Comparison of ENCODE assay signal across 23 cellular contexts in the genomic region with DNA sequence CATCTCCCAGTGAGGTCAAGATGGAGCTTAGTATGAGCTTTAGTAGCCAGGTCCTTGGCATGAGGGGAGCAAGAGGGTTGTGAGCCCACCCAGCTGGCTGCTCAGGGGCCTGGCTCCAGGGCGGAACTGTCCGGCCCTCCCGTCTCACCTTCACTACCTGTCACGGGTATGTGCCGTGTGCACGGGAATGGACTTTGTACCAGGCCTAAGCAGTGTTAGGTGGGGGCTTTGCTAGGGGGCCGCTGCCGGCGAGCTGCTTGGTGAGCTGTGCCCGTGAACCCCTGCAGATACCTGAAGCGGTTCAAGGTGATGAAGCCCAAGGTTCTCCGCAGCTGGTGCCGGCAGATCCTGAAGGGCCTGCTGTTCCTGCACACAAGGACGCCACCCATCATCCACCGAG. TPM values are rescaled to one million over a fixed set of nuclear protein-coding genes. Genes with fewer than 3 reads are reported as not detected.
"Had no signal": no experiment of that assay in that cellular context is flagged by ENCODE, and none has a peak within 500 bp of the region (broad histone marks: within the 10 kb centered on the region; RNA-seq: fewer than 3 reads in every experiment).

No MANE protein-coding gene starts in this region.

- H3K36me3 Mint-ChIP-seq: natural killer cell treated with Interleukin-12 subunit alpha and Interleukin-12 subunit beta and Interleukin-15 and Interleukin-18, amount 100 ng/mL, for 72 hours; stimulated activated memory B cell treated with anti-CD40 and anti-IgM and Interleukin-4, amounts not matched to agents 10 μg/mL and 1 μg/mL and 100 μg/mL, for 72 hours had no signal

- H3K9me3 ChIP-seq: neutrophil, right lobe of liver, uterus had no signal

- H3K27me3 ChIP-seq: cardiac muscle cell, right lobe of liver, uterus had no signal

- H3K36me3 ChIP-seq: cardiac muscle cell, neutrophil, right lobe of liver, uterus had no signal

- H3K27ac ChIP-seq: cardiac muscle cell, neutrophil, right lobe of liver, uterus had no signal

- H3K27ac Mint-ChIP-seq: activated CD4-positive, alpha-beta memory T cell treated with anti-CD3 and anti-CD28 coated beads, Interleukin-2, amount 10 ng/mL, durations not matched to agents 7 days and 5 days; activated CD4-positive, alpha-beta T cell treated with anti-CD3 and anti-CD28 coated beads, Interleukin-2, amount 10 ng/mL, durations not matched to agents 24 days and 14 days; activated naive CD8-positive, alpha-beta T cell treated with anti-CD3 and anti-CD28 coated beads, Interleukin-2, amount 50 U/mL, for 24 hours; activated T-helper 1 cell treated with anti-CD3 and anti-CD28 coated beads, Interleukin-12 subunit alpha, Interleukin-12 subunit beta, Interleukin-2, Interleukin-4 antibody, amounts not matched to agents 30 ng/mL and 10 ng/mL and 1 ng/mL, durations not matched to agents 14 hours and 24 hours and 36 hours; effector memory CD8-positive, alpha-beta T cell; natural killer cell treated with Interleukin-12 subunit alpha and Interleukin-12 subunit beta and Interleukin-15 and Interleukin-18, amount 100 ng/mL, for 72 hours; stimulated activated memory B cell treated with anti-CD40 and anti-IgM and Interleukin-4, amounts not matched to agents 10 μg/mL and 1 μg/mL and 100 μg/mL, for 72 hours had no signal

- H3K4me1 Mint-ChIP-seq: activated naive CD8-positive, alpha-beta T cell treated with anti-CD3 and anti-CD28 coated beads, Interleukin-2, amount 50 U/mL, for 24 hours had no signal

- H3K4me3 Mint-ChIP-seq: activated CD4-positive, alpha-beta memory T cell treated with anti-CD3 and anti-CD28 coated beads, Interleukin-2, amount 10 ng/mL, durations not matched to agents 7 days and 5 days; activated CD4-positive, alpha-beta T cell treated with anti-CD3 and anti-CD28 coated beads, Interleukin-2, amount 10 ng/mL, durations not matched to agents 24 days and 14 days; activated naive CD8-positive, alpha-beta T cell treated with anti-CD3 and anti-CD28 coated beads, Interleukin-2, amount 50 U/mL, for 24 hours; activated T-helper 1 cell treated with anti-CD3 and anti-CD28 coated beads, Interleukin-12 subunit alpha, Interleukin-12 subunit beta, Interleukin-2, Interleukin-4 antibody, amounts not matched to agents 30 ng/mL and 10 ng/mL and 1 ng/mL, durations not matched to agents 14 hours and 24 hours and 36 hours; effector memory CD8-positive, alpha-beta T cell; natural killer cell treated with Interleukin-12 subunit alpha and Interleukin-12 subunit beta and Interleukin-15 and Interleukin-18, amount 100 ng/mL, for 72 hours; stimulated activated memory B cell treated with anti-CD40 and anti-IgM and Interleukin-4, amounts not matched to agents 10 μg/mL and 1 μg/mL and 100 μg/mL, for 72 hours had no signal

- DNase-seq: activated CD4-positive, alpha-beta memory T cell treated with anti-CD3 and anti-CD28 coated beads, Interleukin-2, amount 10 ng/mL, durations not matched to agents 7 days and 5 days; activated CD4-positive, alpha-beta T cell treated with anti-CD3 and anti-CD28 coated beads, Interleukin-2, amount 10 ng/mL, durations not matched to agents 24 days and 14 days; activated gamma-delta T cell; activated naive CD4-positive, alpha-beta T cell treated with anti-CD3 and anti-CD28 coated beads, Interleukin-2, amount 50 U/mL, for 16 hours; activated naive CD8-positive, alpha-beta T cell treated with anti-CD3 and anti-CD28 coated beads, Interleukin-2, amount 50 U/mL, for 24 hours; activated T-cell treated with anti-CD3 and anti-CD28 coated beads for 4 hours; effector memory CD8-positive, alpha-beta T cell; foreskin melanocyte; glutamatergic neuron; right lobe of liver; stimulated activated CD4-positive, alpha-beta T cell treated with anti-CD3 and anti-CD28 coated beads, Interleukin-15, amount 100 ng/mL, for 24 hours; trophoblast cell; uterus had no signal

- H3K4me1 ChIP-seq: right lobe of liver, uterus had no signal

- ATAC-seq: activated CD4-positive, CD25-positive, alpha-beta regulatory T cell treated with anti-CD3 and anti-CD28 coated beads, Interleukin-2, amount 50 U/mL, for 24 hours; activated naive CD8-positive, alpha-beta T cell treated with anti-CD3 and anti-CD28 coated beads, Interleukin-2, amount 50 U/mL, for 24 hours; esophagus mucosa; stimulated activated memory B cell treated with anti-CD40 and anti-IgM and Interleukin-4, amounts not matched to agents 10 μg/mL and 1 μg/mL and 100 μg/mL, for 72 hours had no signal

- H3K9me3 Mint-ChIP-seq: activated CD4-positive, alpha-beta memory T cell treated with anti-CD3 and anti-CD28 coated beads, Interleukin-2, amount 10 ng/mL, durations not matched to agents 7 days and 5 days; activated CD4-positive, alpha-beta T cell treated with anti-CD3 and anti-CD28 coated beads, Interleukin-2, amount 10 ng/mL, durations not matched to agents 24 days and 14 days; activated naive CD8-positive, alpha-beta T cell treated with anti-CD3 and anti-CD28 coated beads, Interleukin-2, amount 50 U/mL, for 24 hours; activated T-helper 1 cell treated with anti-CD3 and anti-CD28 coated beads, Interleukin-12 subunit alpha, Interleukin-12 subunit beta, Interleukin-2, Interleukin-4 antibody, amounts not matched to agents 30 ng/mL and 10 ng/mL and 1 ng/mL, durations not matched to agents 14 hours and 24 hours and 36 hours; effector memory CD8-positive, alpha-beta T cell; natural killer cell treated with Interleukin-12 subunit alpha and Interleukin-12 subunit beta and Interleukin-15 and Interleukin-18, amount 100 ng/mL, for 72 hours; stimulated activated memory B cell treated with anti-CD40 and anti-IgM and Interleukin-4, amounts not matched to agents 10 μg/mL and 1 μg/mL and 100 μg/mL, for 72 hours had no signal

- H3K4me3 ChIP-seq: cardiac muscle cell, lung, right lobe of liver, skin epidermis, uterus had no signal

RNA-seq across cellular contexts. Expression of a gene that starts 46.7 kb away (rescaled TPM):
- total RNA-seq: endothelial cell of umbilical vein; natural killer cell treated with Interleukin-12 subunit alpha and Interleukin-12 subunit beta and Interleukin-15 and Interleukin-18, amount 100 ng/mL, for 72 hours had no signal
